Comparison of ENCODE assay signal across 38 cellular contexts in the genomic region with DNA sequence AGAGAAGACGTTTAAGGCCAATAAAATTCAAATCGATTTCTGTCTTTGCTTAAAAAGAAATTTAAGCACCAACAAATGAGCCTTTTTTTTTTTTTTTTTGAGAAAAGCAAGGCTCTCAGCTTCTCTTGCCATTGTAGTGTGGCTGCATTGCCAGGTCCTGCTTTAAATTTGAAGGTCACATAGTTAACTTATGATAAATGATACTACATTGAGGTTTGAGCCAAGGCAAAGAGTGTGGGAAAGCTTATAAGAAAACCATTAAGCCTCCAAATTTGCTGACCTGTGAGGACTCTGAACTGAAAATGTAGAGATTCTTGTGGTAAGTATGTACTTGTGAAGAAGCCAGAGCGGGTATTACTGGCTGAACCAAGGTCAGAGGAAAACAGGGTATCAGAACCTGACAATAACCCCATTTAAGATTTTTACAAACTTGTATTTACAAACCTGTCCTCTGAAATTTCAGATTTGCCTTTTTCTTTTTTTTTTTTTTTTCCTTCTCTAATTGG.
"Had no signal": no experiment of that assay in that cellular context is flagged by ENCODE, and none has a peak within 500 bp of the region (broad histone marks: within the 10 kb centered on the region; RNA-seq: fewer than 3 reads in every experiment).

No MANE protein-coding gene starts in this region.

- ATAC-seq: activated naive CD8-positive, alpha-beta T cell treated with anti-CD3 and anti-CD28 coated beads, Interleukin-2, amount 50 U/mL, for 24 hours; activated T-cell treated with anti-CD3 and anti-CD28 coated beads, Interleukin-2, amount 50 U/mL, for 4 hours; activated T-cell treated with anti-CD3 and anti-CD28 coated beads, Interleukin-2, amount 50 U/mL, for 72 hours; activated T-helper 17 cell treated with anti-CD3 and anti-CD28 coated beads, Interleukin-2, amount 50 U/mL, for 72 hours had no signal

- H3K27ac Mint-ChIP-seq: activated naive CD4-positive, alpha-beta T cell treated with anti-CD3 and anti-CD28 coated beads for 36 hours; activated naive CD4-positive, alpha-beta T cell treated with anti-CD3 and anti-CD28 coated beads, Interleukin-2, amount 10 ng/mL, durations not matched to agents 7 days and 5 days; activated naive CD4-positive, alpha-beta T cell treated with anti-CD3 and anti-CD28 coated beads, Interleukin-2, amount 50 U/mL, for 24 hours; activated naive CD8-positive, alpha-beta T cell; activated naive CD8-positive, alpha-beta T cell treated with anti-CD3 and anti-CD28 coated beads for 36 hours; activated naive CD8-positive, alpha-beta T cell treated with anti-CD3 and anti-CD28 coated beads, Interleukin-2, amount 10 ng/mL, durations not matched to agents 7 days and 5 days; activated naive CD8-positive, alpha-beta T cell treated with anti-CD3 and anti-CD28 coated beads, Interleukin-2, amount 50 U/mL, for 24 hours; activated T-cell treated with anti-CD3 and anti-CD28 coated beads, Interleukin-2, amount 50 U/mL, for 24 hours; activated T-cell treated with anti-CD3 and anti-CD28 coated beads, Interleukin-2, amount 50 U/mL, for 72 hours; activated T-helper 1 cell treated with anti-CD3 and anti-CD28 coated beads, Interleukin-12 subunit alpha, Interleukin-12 subunit beta, Interleukin-2, Interleukin-4 antibody, amounts not matched to agents 30 ng/mL and 10 ng/mL and 1 ng/mL, durations not matched to agents 14 hours and 24 hours and 36 hours; activated T-helper 17 cell treated with anti-CD3 and anti-CD28 coated beads, Interleukin-2, amount 50 U/mL, for 72 hours; activated T-helper 2 cell treated with anti-CD3 and anti-CD28 coated beads, Interferon-gamma antibody, Interleukin-2, Interleukin-4, amounts not matched to agents 10 μg/mL and 5 μg/mL and 100 μg/mL, durations not matched to agents 14 hours and 24 hours and 36 hours had no signal

- H3K36me3 ChIP-seq: adrenal gland, ascending aorta, brain microvascular endothelial cell, breast epithelium, cardiac muscle cell had no signal

- H3K4me1 ChIP-seq: adrenal gland, ascending aorta, breast epithelium had no signal

- H3K4me3 ChIP-seq: adrenal gland, ascending aorta, breast epithelium, cardiac muscle cell had no signal

- H3K9me3 Mint-ChIP-seq: activated naive CD4-positive, alpha-beta T cell treated with anti-CD3 and anti-CD28 coated beads for 36 hours; activated naive CD4-positive, alpha-beta T cell treated with anti-CD3 and anti-CD28 coated beads, Interleukin-2, amount 10 ng/mL, durations not matched to agents 7 days and 5 days; activated naive CD4-positive, alpha-beta T cell treated with anti-CD3 and anti-CD28 coated beads, Interleukin-2, amount 50 U/mL, for 24 hours; activated naive CD8-positive, alpha-beta T cell treated with anti-CD3 and anti-CD28 coated beads for 36 hours; activated naive CD8-positive, alpha-beta T cell treated with anti-CD3 and anti-CD28 coated beads, Interleukin-2, amount 10 ng/mL, durations not matched to agents 7 days and 5 days; activated naive CD8-positive, alpha-beta T cell treated with anti-CD3 and anti-CD28 coated beads, Interleukin-2, amount 50 U/mL, for 24 hours; activated T-cell treated with anti-CD3 and anti-CD28 coated beads, Interleukin-2, amount 50 U/mL, for 24 hours; activated T-cell treated with anti-CD3 and anti-CD28 coated beads, Interleukin-2, amount 50 U/mL, for 4 hours; activated T-cell treated with anti-CD3 and anti-CD28 coated beads, Interleukin-2, amount 50 U/mL, for 72 hours; activated T-helper 1 cell treated with anti-CD3 and anti-CD28 coated beads, Interleukin-12 subunit alpha, Interleukin-12 subunit beta, Interleukin-2, Interleukin-4 antibody, amounts not matched to agents 30 ng/mL and 10 ng/mL and 1 ng/mL, durations not matched to agents 14 hours and 24 hours and 36 hours; activated T-helper 17 cell treated with anti-CD3 and anti-CD28 coated beads, Interleukin-2, amount 50 U/mL, for 72 hours; activated T-helper 2 cell treated with anti-CD3 and anti-CD28 coated beads, Interferon-gamma antibody, Interleukin-2, Interleukin-4, amounts not matched to agents 10 μg/mL and 5 μg/mL and 100 μg/mL, durations not matched to agents 14 hours and 24 hours and 36 hours; brain; central memory CD8-positive, alpha-beta T cell had no signal

- H3K27ac ChIP-seq: adrenal gland, ascending aorta, brain microvascular endothelial cell, breast epithelium, cardiac muscle cell had no signal

- DNase-seq: activated effector memory CD4-positive, alpha-beta T cell treated with anti-CD3 and anti-CD28 coated beads, Interleukin-2, amount 50 U/mL, for 16 hours; activated effector memory CD4-positive, alpha-beta T cell treated with Interleukin-2 at 50 U/mL for 16 hours; activated gamma-delta T cell; activated gamma-delta T cell treated with Interleukin-2 at 50 U/mL for 16 hours; activated naive CD4-positive, alpha-beta T cell; activated naive CD4-positive, alpha-beta T cell treated with anti-CD3 and anti-CD28 coated beads for 36 hours; activated naive CD4-positive, alpha-beta T cell treated with anti-CD3 and anti-CD28 coated beads, Interleukin-2, amount 10 ng/mL, durations not matched to agents 7 days and 5 days; activated naive CD4-positive, alpha-beta T cell treated with anti-CD3 and anti-CD28 coated beads, Interleukin-2, amount 50 U/mL, for 16 hours; activated naive CD4-positive, alpha-beta T cell treated with Interleukin-2 at 50 U/mL for 16 hours; activated naive CD8-positive, alpha-beta T cell treated with anti-CD3 and anti-CD28 coated beads for 36 hours; activated naive CD8-positive, alpha-beta T cell treated with anti-CD3 and anti-CD28 coated beads, Interleukin-2, amount 10 ng/mL, durations not matched to agents 7 days and 5 days; activated naive CD8-positive, alpha-beta T cell treated with anti-CD3 and anti-CD28 coated beads, Interleukin-2, amount 50 U/mL, for 24 hours; activated T-cell treated with anti-CD3 and anti-CD28 coated beads, Interleukin-2, amount 50 U/mL, for 1 hour; activated T-cell treated with anti-CD3 and anti-CD28 coated beads, Interleukin-2, amount 50 U/mL, for 24 hours; activated T-cell treated with anti-CD3 and anti-CD28 coated beads, Interleukin-2, amount 50 U/mL, for 4 hours; activated T-cell treated with anti-CD3 and anti-CD28 coated beads, Interleukin-2, amount 50 U/mL, for 48 hours; activated T-cell treated with anti-CD3 and anti-CD28 coated beads, Interleukin-2, amount 50 U/mL, for 72 hours; adrenal gland; amniotic stem cell; amygdala; anterior cingulate cortex; aorta; brain microvascular endothelial cell; caudate nucleus; central memory CD4-positive, alpha-beta T cell; cerebellar nuclear complex had no signal

- H3K27me3 ChIP-seq: adrenal gland, ascending aorta, brain microvascular endothelial cell, breast epithelium had no signal

- H3K36me3 Mint-ChIP-seq: activated naive CD4-positive, alpha-beta T cell treated with anti-CD3 and anti-CD28 coated beads, Interleukin-2, amount 10 ng/mL, durations not matched to agents 7 days and 5 days; activated naive CD4-positive, alpha-beta T cell treated with anti-CD3 and anti-CD28 coated beads, Interleukin-2, amount 50 U/mL, for 24 hours; activated naive CD8-positive, alpha-beta T cell; activated naive CD8-positive, alpha-beta T cell treated with anti-CD3 and anti-CD28 coated beads for 36 hours; activated naive CD8-positive, alpha-beta T cell treated with anti-CD3 and anti-CD28 coated beads, Interleukin-2, amount 10 ng/mL, durations not matched to agents 7 days and 5 days had no signal

- FAIRE-seq: astrocyte, bronchial epithelial cell had no signal

- H3K9me3 ChIP-seq: adrenal gland, ascending aorta, breast epithelium had no signal
